17 cellular contexts compared by ENCODE assay signal in genomic region chr11:69387409-69387885, GRCh38.
A peak's percentile ranks its signal among the peaks of the same experiment; 100 is the strongest.
DNase-seq lines count a peak whose midpoint lies in the region; TF ChIP-seq lines count a peak whose summit lies in the region.
"Had no signal": no experiment of that assay in that cellular context is flagged by ENCODE, and none has a peak within 500 bp of the region (broad histone marks: within the 10 kb centered on the region; RNA-seq: fewer than 3 reads in every experiment).

No MANE protein-coding gene starts in this region.

- H3K4me1 ChIP-seq in neuronal stem cell (ENCODE audit: control insufficient read depth in 2 of 2, insufficient read depth in 1 of 2, low read depth in 1 of 2, low read length in 2 of 2) = no peaks in the 10 kb centered on the region
- no peaks in the 10 kb centered on the region for H3K4me1 ChIP-seq in esophagus squamous epithelium

- H3K36me3 ChIP-seq in neuronal stem cell (replicated peaks in 1 of 2; ENCODE audit: control insufficient read depth in 2 of 2, insufficient read depth in 2 of 2, low read length in 2 of 2) (no peaks in the 10 kb centered on the region), esophagus squamous epithelium (no peaks in the 10 kb centered on the region)
- H3K36me3 ChIP-seq: SJCRH30 had no signal

- no peak overlapping the region for H3K4me2 ChIP-seq in neuronal stem cell (ENCODE audit: insufficient read depth, low read length, poor library complexity, severe bottlenecking)

- H3K27me3 ChIP-seq in neuronal stem cell (ENCODE audit: control insufficient read depth in 3 of 3, insufficient read depth in 3 of 3, low read depth in 1 of 3, low read length in 3 of 3) = peaks cover 0 to 2% (median 0%) of the 10 kb centered on the region in 3 experiments
- H3K27me3 ChIP-seq in esophagus squamous epithelium = peaks cover 0 to 17% (median 0%) of the 10 kb centered on the region in 4 donors
- H3K27me3 ChIP-seq: SJCRH30 had no signal

- TF ChIP-seq CTCF in epithelial cell of esophagus (IDR thresholded peaks at IDR 0.05; ENCODE audit: insufficient read depth, low read depth, low read length, missing control alignments) = no peak
- TF ChIP-seq CTCF in esophagus squamous epithelium (IDR thresholded peaks at IDR 0.05) = no peak

- H4K91ac ChIP-seq in neuronal stem cell (ENCODE audit: low read depth, low read length, poor library complexity) = no peak overlapping the region

- whole genome bisulfite sequencing in neuronal stem cell (ENCODE audit: extremely low coverage in 2 of 2, insufficient read length in 2 of 2, insufficient replicate concordance in 1 of 2), 2 donors = no CpG with 5 or more reads among the region's 3 CpGs
- 59 to 64% methylated on average over 3 of the region's 3 CpGs for WGBS in esophagus squamous epithelium, 2 donors

- no peak overlapping the region for H2AK5ac ChIP-seq in neuronal stem cell (ENCODE audit: low read depth, low read length)

- H3K14ac ChIP-seq in neuronal stem cell (ENCODE audit: low read length) = no peak overlapping the region

- intact Hi-C loops in esophagus squamous epithelium (cut with DNase I) = no loop called here

- no peaks in the 10 kb centered on the region for H3K79me1 ChIP-seq in neuronal stem cell (ENCODE audit: low read depth, low read length)

- H3K23ac ChIP-seq in neuronal stem cell (ENCODE audit: low read depth, low read length, poor library complexity) = no peak overlapping the region

- no peak overlapping the region for H4K8ac ChIP-seq in neuronal stem cell (ENCODE audit: low read depth, low read length)

- H3K4me3 ChIP-seq in epithelial cell of esophagus (ENCODE audit: low read length) (no peak overlapping the region), neuronal stem cell (ENCODE audit: low read length in 2 of 2) (no peak overlapping the region), esophagus squamous epithelium (no peak overlapping the region)
- H3K4me3 ChIP-seq: SJCRH30 had no signal

- DNase-seq in D341Med (ENCODE audit: low spot score) (peak; percentile 1), M059J (ENCODE audit: low read depth) (peak; percentile 19), epithelial cell of esophagus (ENCODE audit: low read depth) (peak; percentile 49), neuronal stem cell (ENCODE audit: low spot score) (no peak), NCI-H526 (lab: John Stamatoyannopoulos, UW) (no peak), DMS53 (lab: John Stamatoyannopoulos, UW) (no peak), esophagus squamous epithelium (lab: John Stamatoyannopoulos, UW) (no peak)
- DNase-seq: DMS153; EL; H9; MV-4-11; NCI-H1417 treated with DMSO at 0.1 percent for 48 hours; NCI-H1930; NCI-H446; NK-92 treated with Interleukin-12 subunit alpha and Interleukin-12 subunit beta, amount 100 ng/mL, for 24 hours; SJCRH30 had no signal

- H2BK5ac ChIP-seq in neuronal stem cell (ENCODE audit: low read length) = no peak overlapping the region

- H2BK120ac ChIP-seq in neuronal stem cell (ENCODE audit: low read depth, low read length) = no peak overlapping the region

- H2BK15ac ChIP-seq in neuronal stem cell (ENCODE audit: low read length) = no peak overlapping the region

- no peak overlapping the region for H3K18ac ChIP-seq in neuronal stem cell (ENCODE audit: low read length)

- H3K4ac ChIP-seq in neuronal stem cell (ENCODE audit: low read length) = peak overlapping the region; percentile 37

- no peak overlapping the region for H2AFZ ChIP-seq in neuronal stem cell (ENCODE audit: low read length)

- H2BK12ac ChIP-seq in neuronal stem cell (ENCODE audit: low read length) = no peak overlapping the region

- no peak for TF ChIP-seq POLR2A in esophagus squamous epithelium (IDR thresholded peaks at IDR 0.05)

- H3K9ac ChIP-seq in neuronal stem cell (ENCODE audit: low read depth, low read length, poor library complexity) = no peak overlapping the region

- H3K9me3 ChIP-seq in neuronal stem cell (replicated peaks in 1 of 2; ENCODE audit: control insufficient read depth in 2 of 2, insufficient read depth in 1 of 2, low read depth in 1 of 2, low read length in 2 of 2) (peaks cover 5 to 9% of the 10 kb centered on the region in 2 donors), esophagus squamous epithelium (peaks cover 0 to 20% (median 13%) of the 10 kb centered on the region in 3 donors)

- H3K27ac ChIP-seq in neuronal stem cell (replicated peaks; ENCODE audit: low read length) (no peak overlapping the region), esophagus squamous epithelium (no peak overlapping the region)
- H3K27ac ChIP-seq: HL-60, SJCRH30 had no signal

Comparison
In these comparisons a context has a peak if more than half of its experiments do, and no peak if none do; other contexts are left out.
1. DNase-seq: peak in D341Med (single experiment), M059J (single experiment) and epithelial cell of esophagus (single experiment); none in neuronal stem cell (single experiment), NCI-H526 (0 of 2), DMS53 (single experiment) and esophagus squamous epithelium (single experiment).